In the genomic region with DNA sequence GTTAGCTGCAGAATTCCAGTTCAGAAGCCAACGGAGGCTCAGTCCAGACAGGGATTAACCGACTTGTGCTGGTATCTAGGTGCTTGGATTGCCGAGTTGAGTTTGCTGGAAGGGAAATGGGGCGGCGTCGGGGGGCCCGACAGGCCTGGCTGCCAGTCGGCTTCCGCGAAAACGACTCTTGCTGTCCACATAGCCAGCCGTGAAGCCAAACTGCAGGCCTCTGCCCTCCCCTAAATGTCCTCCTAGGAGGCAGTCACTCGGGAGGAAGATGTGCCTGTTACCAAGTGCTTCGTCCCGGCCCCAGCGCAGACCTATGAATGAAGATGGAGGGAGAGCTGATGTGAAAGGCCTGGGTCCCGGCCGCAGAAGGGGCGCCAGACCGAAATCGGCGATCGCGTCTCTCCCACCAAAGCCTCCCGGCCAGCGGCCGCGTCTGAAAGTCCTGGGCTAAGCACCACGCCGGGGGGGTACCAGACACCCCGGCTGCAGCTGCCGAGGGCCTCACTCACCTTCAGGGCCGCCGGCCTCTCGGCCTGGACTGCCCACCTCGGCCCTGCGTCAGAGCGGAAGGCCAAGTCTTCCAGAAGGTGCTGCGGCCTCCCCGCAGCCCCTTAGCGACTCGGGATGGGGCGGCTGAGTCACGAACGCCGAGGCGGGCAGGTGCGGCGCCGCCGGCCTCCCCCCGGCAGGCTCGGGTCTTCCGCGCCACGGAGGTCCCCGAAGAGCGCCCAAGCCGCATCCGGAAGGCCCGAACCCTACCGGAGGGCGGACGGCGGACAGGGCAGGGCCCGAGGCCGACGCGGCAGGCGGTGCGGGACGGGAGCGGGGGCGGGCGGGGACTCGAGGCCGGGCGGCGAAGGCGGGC, we compare ENCODE assay signal across 8 cellular contexts. TPM values are rescaled to one million over a fixed set of nuclear protein-coding genes. Genes with fewer than 3 reads are reported as not detected.
DNase-seq lines count a peak whose midpoint lies in the region; ATAC-seq and TF ChIP-seq lines count a peak whose summit lies in the region.

No MANE protein-coding gene starts in this region.

- H3K27me3 ChIP-seq in ACC112 (ENCODE audit: insufficient read depth, low read length) = no peaks in the 10 kb centered on the region
- H3K27me3 ChIP-seq in HUES48 (ENCODE audit: control insufficient read depth, insufficient read depth, low read length) = no peaks in the 10 kb centered on the region
- H3K27me3 ChIP-seq in naive thymus-derived CD4-positive, alpha-beta T cell (ENCODE audit: control insufficient read depth in 2 of 2, insufficient read depth in 2 of 2, low read length in 2 of 2) = no peaks in the 10 kb centered on the region
- H3K27me3 ChIP-seq in upper lobe of left lung = no peaks in the 10 kb centered on the region

- H3K4me3 ChIP-seq in ACC112 (ENCODE audit: low read depth, low read length) (peak overlapping the region; percentile 98), HUES48 (ENCODE audit: low read depth, low read length) (peak overlapping the region; percentile 96), epithelial cell of esophagus (ENCODE audit: low read length) (peak overlapping the region; percentile 76), upper lobe of left lung (peak overlapping the region; percentile 68 to 98 (median 83))
- H3K4me3 ChIP-seq in naive thymus-derived CD4-positive, alpha-beta T cell (ENCODE audit: low read length) = peak overlapping the region; percentile 94

- intact Hi-C loops in naive thymus-derived CD4-positive, alpha-beta T cell (cut with micrococcal nuclease) = loop anchor here (1.0 to 2.0 kb wide), 5 partner anchors 8 to 735 kb away; partner anchors contain the start of genes ABCG4 (in 1 of the 2), RPS25 (in 1 of the 2), TRAPPC4 (in 1 of the 2) and UBE4A (in 1 of the 2)

- H3K79me2 ChIP-seq in ACC112 (ENCODE audit: control insufficient read depth, insufficient read depth, low read length, unreplicated experiment) = peaks cover 34% of the 10 kb centered on the region

- no peaks in the 10 kb centered on the region for H3K9me3 ChIP-seq in HUES48 (ENCODE audit: control insufficient read depth, insufficient read depth, low read length)
- H3K9me3 ChIP-seq in naive thymus-derived CD4-positive, alpha-beta T cell (ENCODE audit: control insufficient read depth in 2 of 3, low read length in 3 of 3) = no peaks in the 10 kb centered on the region
- H3K9me3 ChIP-seq in upper lobe of left lung = no peaks in the 10 kb centered on the region

- no peaks in the 10 kb centered on the region for H3K27me3 Mint-ChIP-seq in activated CD4-positive, alpha-beta memory T cell treated with anti-CD3 and anti-CD28 coated beads, Interleukin-2, amount 10 ng/mL, durations not matched to agents 7 days and 5 days
- H3K27me3 Mint-ChIP-seq in naive thymus-derived CD4-positive, alpha-beta T cell = peaks cover 0 to 3% (median 0%) of the 10 kb centered on the region in 5 donors

- TF ChIP-seq CTCF in epithelial cell of esophagus (IDR thresholded peaks at IDR 0.05; ENCODE audit: insufficient read depth, low read depth, low read length, missing control alignments) (no peak), upper lobe of left lung (IDR thresholded peaks at IDR 0.05) (no peak)

- DNase-seq in activated CD4-positive, alpha-beta memory T cell treated with anti-CD3 and anti-CD28 coated beads, Interleukin-2, amount 10 ng/mL, durations not matched to agents 7 days and 5 days = peak; percentile 55
- DNase-seq in epithelial cell of esophagus (ENCODE audit: low read depth) (peak; percentile 50), upper lobe of left lung (peak in 1 of 2 donors; percentile 48), cortex of kidney (lab: John Stamatoyannopoulos, UW) (no peak)
- peak in 5 of 9 donors; percentile 27 to 67 (median 36) for DNase-seq in naive thymus-derived CD4-positive, alpha-beta T cell

- H2AFZ ChIP-seq in ACC112 (ENCODE audit: low read length, unreplicated experiment) = no peak overlapping the region

- H3K4me1 Mint-ChIP-seq in activated CD4-positive, alpha-beta memory T cell treated with anti-CD3 and anti-CD28 coated beads, Interleukin-2, amount 10 ng/mL, durations not matched to agents 7 days and 5 days = peaks cover 70% of the 10 kb centered on the region
- peaks cover 16 to 64% (median 30%) of the 10 kb centered on the region in 7 donors for H3K4me1 Mint-ChIP-seq in naive thymus-derived CD4-positive, alpha-beta T cell

- no peak for TF ChIP-seq EP300 in upper lobe of left lung (IDR thresholded peaks at IDR 0.05)

- peak; percentile 10 for ATAC-seq in GM18909 (IDR thresholded peaks at IDR 0.05; ENCODE audit: poor library complexity, unreplicated experiment)
- ATAC-seq in naive thymus-derived CD4-positive, alpha-beta T cell = no peak
- peak; percentile 1 to 62 for ATAC-seq in upper lobe of left lung (ENCODE audit: low FRiP score in 2 of 2)

- CTCF ChIA-PET in activated CD4-positive, alpha-beta memory T cell treated with anti-CD3 and anti-CD28 coated beads, Interleukin-2, amount 10 ng/mL, durations not matched to agents 7 days and 5 days (lab: Charles Lee) = interaction anchor here (1.0 to 2.4 kb wide), 5 partner anchors 9 to 38 kb away, joined by 3 to 20 read pairs (median 12); partner anchors contain the start of genes C2CD2L, HMBS and VPS11
- CTCF ChIA-PET in naive thymus-derived CD4-positive, alpha-beta T cell (lab: Charles Lee) = interaction anchor here (1.0 to 1.6 kb wide), 5 partner anchors 9 to 102 kb away, joined by 3 to 6 read pairs (median 5); partner anchors contain the start of genes HINFP and VPS11

- WGBS in upper lobe of left lung, 2 donors = 1 to 2% methylated on average over 24 to 25 of the region's 80 CpGs

- H3K36me3 Mint-ChIP-seq in activated CD4-positive, alpha-beta memory T cell treated with anti-CD3 and anti-CD28 coated beads, Interleukin-2, amount 10 ng/mL, durations not matched to agents 7 days and 5 days (ENCODE audit: low read depth) = peaks cover 74% of the 10 kb centered on the region
- H3K36me3 Mint-ChIP-seq in naive thymus-derived CD4-positive, alpha-beta T cell = peaks cover 4 to 40% (median 15%) of the 10 kb centered on the region in 5 donors

- POLR2A ChIA-PET in activated CD4-positive, alpha-beta memory T cell treated with anti-CD3 and anti-CD28 coated beads, Interleukin-2, amount 10 ng/mL, durations not matched to agents 7 days and 5 days (lab: Charles Lee) = interaction anchor here (0.6 to 9.7 kb wide), 41 partner anchors 8 to 1107 kb away, joined by 3 to 219 read pairs (median 5); partner anchors contain the start of genes C2CD2L, CBL, CENATAC and DDX6
- POLR2A ChIA-PET in naive thymus-derived CD4-positive, alpha-beta T cell (lab: Charles Lee) = interaction anchor here (0.6 to 20.2 kb wide), 34 partner anchors 9 to 684 kb away, joined by 3 to 435 read pairs (median 4); partner anchors contain the start of genes ABCG4, C2CD2L, CBL and CENATAC

- peak overlapping the region; percentile 86 for H3K27ac Mint-ChIP-seq in activated CD4-positive, alpha-beta memory T cell treated with anti-CD3 and anti-CD28 coated beads, Interleukin-2, amount 10 ng/mL, durations not matched to agents 7 days and 5 days
- peak overlapping the region; percentile 82 to 96 (median 88) for H3K27ac Mint-ChIP-seq in naive thymus-derived CD4-positive, alpha-beta T cell

- H3K27ac ChIP-seq in ACC112 (ENCODE audit: low read depth, low read length) = peak overlapping the region; percentile 61
- H3K27ac ChIP-seq in HUES48 (ENCODE audit: low read depth, low read length) = peak overlapping the region; percentile 89
- peak overlapping the region; percentile 75 for H3K27ac ChIP-seq in naive thymus-derived CD4-positive, alpha-beta T cell (ENCODE audit: low read depth, low read length)
- H3K27ac ChIP-seq in upper lobe of left lung = peak overlapping the region; percentile 90 to 96 (median 94)

- peak overlapping the region; percentile 93 for H3K4me3 Mint-ChIP-seq in activated CD4-positive, alpha-beta memory T cell treated with anti-CD3 and anti-CD28 coated beads, Interleukin-2, amount 10 ng/mL, durations not matched to agents 7 days and 5 days
- H3K4me3 Mint-ChIP-seq in naive thymus-derived CD4-positive, alpha-beta T cell = peak overlapping the region; percentile 90 to 97 (median 93)

- peak overlapping the region; percentile 94 for H3K9ac ChIP-seq in HUES48 (ENCODE audit: low read depth, low read length)

- H3K4me1 ChIP-seq in ACC112 (ENCODE audit: control insufficient read depth, insufficient read depth, low read length, unreplicated experiment) (peaks cover 15% of the 10 kb centered on the region), HUES48 (ENCODE audit: control insufficient read depth, insufficient read depth, low read length) (peaks cover 10% of the 10 kb centered on the region; the same call in 1 of the 2 replicates), upper lobe of left lung (peaks cover 24 to 26% (median 26%) of the 10 kb centered on the region in 4 donors)
- peaks cover 7 to 21% of the 10 kb centered on the region in 2 donors for H3K4me1 ChIP-seq in naive thymus-derived CD4-positive, alpha-beta T cell (ENCODE audit: control insufficient read depth in 2 of 2, insufficient read depth in 2 of 2, low read length in 2 of 2)

- peaks cover 22% of the 10 kb centered on the region for H3K36me3 ChIP-seq in ACC112 (ENCODE audit: insufficient read depth, low read length)
- H3K36me3 ChIP-seq in HUES48 (ENCODE audit: control insufficient read depth, insufficient read depth, low read length) = peaks cover 72% of the 10 kb centered on the region
- peaks cover 9 to 21% (median 17%) of the 10 kb centered on the region in 3 experiments for H3K36me3 ChIP-seq in naive thymus-derived CD4-positive, alpha-beta T cell (ENCODE audit: control insufficient read depth in 2 of 3, insufficient read depth in 3 of 3, low read length in 3 of 3)
- H3K36me3 ChIP-seq in upper lobe of left lung = peaks cover 3 to 37% (median 9%) of the 10 kb centered on the region in 4 donors

- no peaks in the 10 kb centered on the region for H3K9me3 Mint-ChIP-seq in activated CD4-positive, alpha-beta memory T cell treated with anti-CD3 and anti-CD28 coated beads, Interleukin-2, amount 10 ng/mL, durations not matched to agents 7 days and 5 days
- H3K9me3 Mint-ChIP-seq in naive thymus-derived CD4-positive, alpha-beta T cell = peaks cover 0 to 6% (median 0%) of the 10 kb centered on the region in 11 donors

- peak in 2 of 4 donors; percentile 22 to 28 for TF ChIP-seq POLR2A in upper lobe of left lung (IDR thresholded peaks at IDR 0.05)

RNA-seq across cellular contexts. Expression of gene DPAGT1, which starts 7.5 kb away (rescaled TPM):
- total RNA-seq in activated CD4-positive, alpha-beta memory T cell treated with anti-CD3 and anti-CD28 coated beads, Interleukin-2, amount 10 ng/mL, durations not matched to agents 7 days and 5 days = 10 to 100 TPM; 57.3 to 58.4 TPM
- 10 to 100 TPM; 21.9 to 63.9 (median 37.9) TPM for total RNA-seq in naive thymus-derived CD4-positive, alpha-beta T cell
- polyA plus RNA-seq in naive thymus-derived CD4-positive, alpha-beta T cell = 10 to 100 TPM; 25.0 to 32.6 TPM
- 10 to 100 TPM; 18.6 to 43.9 (median 28.3) TPM for total RNA-seq in upper lobe of left lung

RNA-seq across cellular contexts. Expression of gene HMBS, which starts 9.5 kb away (rescaled TPM):
- 10 to 100 TPM; 17.3 to 18.8 TPM for total RNA-seq in activated CD4-positive, alpha-beta memory T cell treated with anti-CD3 and anti-CD28 coated beads, Interleukin-2, amount 10 ng/mL, durations not matched to agents 7 days and 5 days
- total RNA-seq in naive thymus-derived CD4-positive, alpha-beta T cell = 10 to 100 TPM in 1 of 5 experiments, 1 to 10 TPM in 4; 6.7 to 25.4 (median 7.7) TPM
- 10 to 100 TPM; 20.8 to 25.3 TPM for polyA plus RNA-seq in naive thymus-derived CD4-positive, alpha-beta T cell
- 10 to 100 TPM in 5 of 6 donors, 1 to 10 TPM in 1; 8.4 to 20.4 (median 13.4) TPM for total RNA-seq in upper lobe of left lung

RNA-seq across cellular contexts. Expression of gene C2CD2L, which starts 13.0 kb away (rescaled TPM):
- total RNA-seq in activated CD4-positive, alpha-beta memory T cell treated with anti-CD3 and anti-CD28 coated beads, Interleukin-2, amount 10 ng/mL, durations not matched to agents 7 days and 5 days = 10 to 100 TPM; 28.5 to 29.2 TPM
- total RNA-seq in naive thymus-derived CD4-positive, alpha-beta T cell = 10 to 100 TPM; 24.7 to 40.7 (median 36.1) TPM
- 10 to 100 TPM in 1 of 2 donors, 1 to 10 TPM in 1; 2.7 to 10.2 TPM for polyA plus RNA-seq in naive thymus-derived CD4-positive, alpha-beta T cell
- total RNA-seq in upper lobe of left lung = 10 to 100 TPM; 13.0 to 26.2 (median 19.8) TPM

RNA-seq across cellular contexts. Expression of gene VPS11, which starts 26.6 kb away (rescaled TPM):
- 10 to 100 TPM; 30.6 to 36.1 TPM for total RNA-seq in activated CD4-positive, alpha-beta memory T cell treated with anti-CD3 and anti-CD28 coated beads, Interleukin-2, amount 10 ng/mL, durations not matched to agents 7 days and 5 days
- total RNA-seq in naive thymus-derived CD4-positive, alpha-beta T cell = 10 to 100 TPM; 39.0 to 73.9 (median 57.1) TPM
- 10 to 100 TPM; 40.3 to 72.1 TPM for polyA plus RNA-seq in naive thymus-derived CD4-positive, alpha-beta T cell
- total RNA-seq in upper lobe of left lung = 10 to 100 TPM; 24.9 to 88.0 (median 40.4) TPM

RNA-seq across cellular contexts. Expression of gene HINFP, which starts 27.2 kb away (rescaled TPM):
- total RNA-seq in activated CD4-positive, alpha-beta memory T cell treated with anti-CD3 and anti-CD28 coated beads, Interleukin-2, amount 10 ng/mL, durations not matched to agents 7 days and 5 days = 10 to 100 TPM; 36.6 to 36.7 TPM
- 10 to 100 TPM; 30.7 to 79.7 (median 42.7) TPM for total RNA-seq in naive thymus-derived CD4-positive, alpha-beta T cell
- polyA plus RNA-seq in naive thymus-derived CD4-positive, alpha-beta T cell = 10 to 100 TPM; 14.7 to 24.1 TPM
- 10 to 100 TPM; 22.3 to 90.1 (median 25.6) TPM for total RNA-seq in upper lobe of left lung
